ENCODE assay signal across 19 cellular contexts in the genomic region with DNA sequence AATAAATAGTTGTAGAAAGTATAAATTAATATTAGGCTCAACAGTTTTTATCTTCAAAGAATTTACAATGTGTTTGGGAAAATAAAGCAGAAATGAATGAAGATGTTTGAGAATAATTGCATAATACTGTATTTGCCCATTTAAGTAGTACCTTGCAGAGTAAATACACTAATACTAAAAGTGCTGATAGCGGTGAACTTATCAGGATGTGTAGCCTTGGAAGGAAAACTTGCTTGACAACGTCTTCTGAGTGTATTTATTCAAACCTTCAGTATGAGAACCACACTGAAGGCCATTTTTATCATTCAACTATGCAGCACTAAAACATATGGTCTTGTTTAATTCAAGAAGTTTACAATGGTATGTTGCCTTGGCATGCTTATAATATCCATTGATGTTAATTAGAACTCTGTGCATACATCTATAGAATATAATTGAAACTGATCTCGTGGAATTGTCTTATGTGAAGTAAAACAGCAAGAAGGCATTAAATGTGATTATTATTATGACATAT. TPM values are rescaled to one million over a fixed set of nuclear protein-coding genes. Genes with fewer than 3 reads are reported as not detected.
"Had no signal": no experiment of that assay in that cellular context is flagged by ENCODE, and none has a peak within 500 bp of the region (broad histone marks: within the 10 kb centered on the region; RNA-seq: fewer than 3 reads in every experiment).

No MANE protein-coding gene starts in this region.

- H3K27me3 ChIP-seq: sigmoid colon had no signal

- H3K4me3 ChIP-seq: sigmoid colon, thoracic aorta had no signal

- H3K36me3 ChIP-seq: sigmoid colon, thoracic aorta had no signal

- H3K9me3 ChIP-seq: sigmoid colon, thoracic aorta had no signal

- ATAC-seq: activated T-cell treated with anti-CD3 and anti-CD28 coated beads, Interleukin-2, amount 50 U/mL, for 72 hours; naive thymus-derived CD4-positive, alpha-beta T cell; WTC11 had no signal

- DNase-seq: activated effector memory CD4-positive, alpha-beta T cell treated with Interleukin-2 at 50 U/mL for 16 hours; activated naive CD4-positive, alpha-beta T cell treated with anti-CD3 and anti-CD28 coated beads, Interleukin-2, amount 10 ng/mL, durations not matched to agents 7 days and 5 days; activated T-cell treated with anti-CD3 and anti-CD28 coated beads, Interleukin-2, amount 50 U/mL, for 72 hours; caudate nucleus; effector CD8-positive, alpha-beta T cell; foreskin melanocyte; glutamatergic neuron; hippocampal formation; mesendoderm; naive thymus-derived CD4-positive, alpha-beta T cell; occipital lobe; posterior cingulate gyrus; sigmoid colon; stimulated activated CD4-positive, alpha-beta T cell treated with anti-CD3 and anti-CD28 coated beads, Interleukin-2, amount 100 ng/mL, for 48 hours; stimulated activated naive CD4-positive, alpha-beta T cell treated with Interleukin-2 at 50 U/mL for 16 hours; T1000 had no signal

- H3K27ac ChIP-seq: sigmoid colon, thoracic aorta had no signal

RNA-seq across cellular contexts. Expression of gene MSRB3, which starts 41.3 kb away (rescaled TPM):
- total RNA-seq: activated CD8-positive, alpha-beta memory T cell treated with anti-CD3 and anti-CD28 coated beads for 36 hours had no signal
- polyA plus RNA-seq: naive thymus-derived CD4-positive, alpha-beta T cell had no signal
